33 cellular contexts compared by ENCODE assay signal in genomic region chr20:21355981-21356380, GRCh38. TPM values are rescaled to one million over a fixed set of nuclear protein-coding genes. Genes with fewer than 3 reads are reported as not detected.
"Had no signal": no experiment of that assay in that cellular context is flagged by ENCODE, and none has a peak within 500 bp of the region (broad histone marks: within the 10 kb centered on the region; RNA-seq: fewer than 3 reads in every experiment).

No MANE protein-coding gene starts in this region.

- FAIRE-seq: urothelium cell line had no signal

- H3K4me1 ChIP-seq: parathyroid adenoma, psoas muscle had no signal

- H3K9me3 ChIP-seq: ovary, psoas muscle, stomach, thoracic aorta, thyroid gland, tibial nerve, upper lobe of left lung, vagina had no signal

- H3K79me2 ChIP-seq: parathyroid adenoma had no signal

- H3K27ac ChIP-seq: neural progenitor cell, ovary, parathyroid adenoma, psoas muscle, skin epidermis, stomach, thoracic aorta, thyroid gland, tibial nerve, upper lobe of left lung, vagina had no signal

- H3K9ac ChIP-seq: neural progenitor cell, parathyroid adenoma had no signal

- H2AFZ ChIP-seq: neural progenitor cell, parathyroid adenoma had no signal

- H3K27me3 ChIP-seq: neural progenitor cell, ovary, stomach, thyroid gland, tibial nerve, upper lobe of left lung, vagina had no signal

- H3K36me3 ChIP-seq: ovary had no signal

- DNase-seq: naive thymus-derived CD4-positive, alpha-beta T cell; natural killer cell; occipital lobe; ovary; posterior cingulate gyrus; psoas muscle; right cardiac atrium; stimulated activated CD4-positive, alpha-beta T cell treated with anti-CD3 and anti-CD28 coated beads, Interleukin-15, amount 100 ng/mL, for 24 hours; stimulated activated CD4-positive, alpha-beta T cell treated with anti-CD3 and anti-CD28 coated beads, Interleukin-2, amount 100 ng/mL, for 24 hours; stimulated activated CD4-positive, alpha-beta T cell treated with anti-CD3 and anti-CD28 coated beads, Interleukin-2, amount 100 ng/mL, for 48 hours; stimulated activated CD4-positive, alpha-beta T cell treated with anti-CD3 and anti-CD28 coated beads, Interleukin-4, amount 100 ng/mL, for 24 hours; stimulated activated naive B cell treated with anti-CD40 and anti-IgM and Interleukin-4, amounts not matched to agents 10 μg/mL and 1 μg/mL and 100 μg/mL, for 72 hours; stimulated activated naive CD4-positive, alpha-beta T cell treated with Interleukin-2 at 50 U/mL for 16 hours; stomach; thyroid gland; trophoblast cell; upper lobe of left lung had no signal

- H3K4me2 ChIP-seq: neural progenitor cell had no signal

- ATAC-seq: naive thymus-derived CD4-positive, alpha-beta T cell; natural killer cell; psoas muscle; right cardiac atrium; sciatic nerve; stimulated activated effector memory CD8-positive, alpha-beta T cell treated with anti-CD3 and anti-CD28 coated beads, Interleukin-12 subunit alpha, Interleukin-12 subunit beta, amount 100 ng/mL, for 72 hours; stimulated activated naive B cell treated with anti-CD40 and anti-IgM and Interleukin-4, amounts not matched to agents 10 μg/mL and 1 μg/mL and 100 μg/mL, for 72 hours had no signal

- H3K4me3 ChIP-seq: neural progenitor cell, ovary, psoas muscle, skin epidermis, stomach, thoracic aorta, thyroid gland, tibial nerve, upper lobe of left lung, vagina had no signal

RNA-seq across cellular contexts. Expression of gene NKX2-4, which starts 41.3 kb away (rescaled TPM):
- total RNA-seq: naive thymus-derived CD4-positive, alpha-beta T cell; natural killer cell; occipital lobe; osteoblast; ovary; progenitor cell of endocrine pancreas; psoas muscle; renal cortical epithelial cell; right cardiac atrium; sciatic nerve; stomach; subcutaneous adipose tissue; temporal lobe; thoracic aorta; tibial nerve; upper lobe of left lung; ureter; vagina had no signal
- polyA plus RNA-seq: naive thymus-derived CD4-positive, alpha-beta T cell; neural cell; ovary; psoas muscle; right cardiac atrium; stomach had no signal
